In the genomic region with DNA sequence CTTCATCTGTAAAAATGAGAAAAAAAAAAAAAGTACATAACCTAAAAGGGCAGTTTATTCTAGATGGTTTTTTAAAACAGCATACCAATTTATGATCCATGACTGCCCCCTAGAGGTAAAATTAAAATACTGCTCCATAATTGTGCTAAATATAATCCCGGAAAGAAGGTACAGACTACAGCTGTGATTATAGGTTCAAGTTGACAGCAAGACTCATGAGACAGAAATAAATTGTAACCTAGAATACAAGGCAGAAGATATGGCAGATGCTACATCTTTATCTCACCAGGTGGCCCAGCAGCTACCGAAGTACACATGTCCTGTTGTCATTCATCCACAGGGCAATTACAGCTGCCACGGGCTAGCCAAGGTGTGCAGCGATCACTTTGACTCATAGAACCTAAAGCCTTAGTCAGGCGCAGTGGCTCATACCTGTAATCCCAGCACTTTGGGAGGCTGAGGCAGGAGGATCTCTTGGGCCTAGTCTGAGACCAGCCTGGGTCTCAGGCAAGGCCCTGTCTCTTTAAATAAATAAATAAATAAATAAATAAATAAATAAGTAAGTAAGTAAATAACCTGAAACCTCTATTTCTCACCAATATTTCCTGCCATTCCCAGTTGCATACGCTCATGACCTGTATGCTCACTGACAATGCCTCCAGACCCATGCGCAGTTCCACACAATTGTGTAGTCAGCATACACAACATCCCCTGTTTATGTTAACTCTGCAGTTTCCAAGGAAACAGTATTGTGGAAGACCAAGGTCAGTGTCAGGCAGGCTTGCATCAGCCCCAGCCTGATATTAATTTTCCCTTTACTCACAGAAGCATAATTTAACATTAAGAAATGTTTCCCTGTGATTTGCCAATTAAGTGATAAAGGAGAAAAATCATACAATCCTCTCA, we compare ENCODE assay signal across 9 cellular contexts. TPM values are rescaled to one million over a fixed set of nuclear protein-coding genes. Genes with fewer than 3 reads are reported as not detected.
DNase-seq lines count a peak whose midpoint lies in the region; ATAC-seq, FAIRE-seq and TF ChIP-seq lines count a peak whose summit lies in the region.
"Had no signal": no experiment of that assay in that cellular context is flagged by ENCODE, and none has a peak within 500 bp of the region (broad histone marks: within the 10 kb centered on the region; RNA-seq: fewer than 3 reads in every experiment).

No MANE protein-coding gene starts in this region.

- H3K27ac Mint-ChIP-seq in activated T-helper 17 cell treated with anti-CD3 and anti-CD28 coated beads, Interleukin-2, amount 50 U/mL, for 72 hours, result no peak overlapping the region

- peak; percentile 96 for FAIRE-seq in small intestine (lab: Jason Lieb, UNC)

- H3K4me1 ChIP-seq in heart right ventricle (peaks cover 0 to 4% (median 0%) of the 10 kb centered on the region in 9 donors), small intestine (ENCODE audit: control insufficient read depth in 2 of 2, insufficient read depth in 1 of 2, low read depth in 1 of 2, low read length in 1 of 2) (no peaks in the 10 kb centered on the region)

- H3K9me3 ChIP-seq in heart right ventricle (no peaks in the 10 kb centered on the region), small intestine (ENCODE audit: control insufficient read depth, low read depth) (no peaks in the 10 kb centered on the region)

- no peaks in the 10 kb centered on the region for H3K9me3 Mint-ChIP-seq in activated T-helper 17 cell treated with anti-CD3 and anti-CD28 coated beads, Interleukin-2, amount 50 U/mL, for 72 hours

- TF ChIP-seq CTCF in GM20000 (IDR thresholded peaks at IDR 0.05; ENCODE audit: extremely low read depth, missing control alignments), result peak; percentile 33
- peak; percentile 56 to 82 (median 73) for TF ChIP-seq CTCF in heart right ventricle (IDR thresholded peaks at IDR 0.05)

- H3K27ac ChIP-seq in heart right ventricle, result no peak overlapping the region
- H3K27ac ChIP-seq in small intestine (ENCODE audit: low read depth in 1 of 2, low read length in 1 of 2), result no peak overlapping the region

- DNase-seq in AG20443 (ENCODE audit: low spot score) (peak; percentile 40), GM20000 (ENCODE audit: low spot score) (peak; percentile 47), NCI-H2227 treated with DMSO at 0.1 percent for 48 hours (lab: John Stamatoyannopoulos, UW) (peak; percentile 96), heart right ventricle (no peak), small intestine (peak; percentile 80)

- no peaks in the 10 kb centered on the region for H3K36me3 Mint-ChIP-seq in activated T-helper 17 cell treated with anti-CD3 and anti-CD28 coated beads, Interleukin-2, amount 50 U/mL, for 72 hours (ENCODE audit: low read depth)

- H3K4me3 ChIP-seq in heart right ventricle (no peak overlapping the region), small intestine (ENCODE audit: low read depth in 1 of 2, low read length in 2 of 2) (no peak overlapping the region)

- no peaks in the 10 kb centered on the region for H3K36me3 ChIP-seq in heart right ventricle
- no peaks in the 10 kb centered on the region for H3K36me3 ChIP-seq in small intestine (ENCODE audit: control insufficient read depth in 2 of 2, insufficient read depth in 2 of 2, low read length in 2 of 2)

- peak; percentile 64 for ATAC-seq in activated T-helper 17 cell treated with anti-CD3 and anti-CD28 coated beads, Interleukin-2, amount 50 U/mL, for 72 hours (replicated peaks)
- peak in 5 of 8 donors; percentile 47 to 72 (median 59) for ATAC-seq in heart right ventricle
- ATAC-seq in GM21447 (IDR thresholded peaks at IDR 0.05; ENCODE audit: unreplicated experiment), result no peak
- no peak for ATAC-seq in GM19467 (IDR thresholded peaks at IDR 0.05; ENCODE audit: unreplicated experiment)

- intact Hi-C loops in heart right ventricle (cut with DNase I), result loop anchor here in 5 of 10 donors (2.0 to 5.0 kb wide), 6 partner anchors 48 to 118 kb away; a partner anchor contains a TSS

- 40 to 43% methylated on average over 7 of the region's 7 CpGs for WGBS in heart right ventricle, 2 donors
- 38 to 47% (median 38%) methylated on average over 7 of the region's 7 CpGs for WGBS in small intestine, 3 donors

- H3K4me3 Mint-ChIP-seq in activated T-helper 17 cell treated with anti-CD3 and anti-CD28 coated beads, Interleukin-2, amount 50 U/mL, for 72 hours, result no peak overlapping the region

- H3K27me3 ChIP-seq in heart right ventricle (peaks cover 0 to 51% (median 30%) of the 10 kb centered on the region in 7 donors), small intestine (ENCODE audit: control insufficient read depth in 2 of 2, insufficient read depth in 2 of 2, low read length in 2 of 2) (no peaks in the 10 kb centered on the region)

- peaks cover 5% of the 10 kb centered on the region for H3K4me1 Mint-ChIP-seq in activated T-helper 17 cell treated with anti-CD3 and anti-CD28 coated beads, Interleukin-2, amount 50 U/mL, for 72 hours

- H3K27me3 Mint-ChIP-seq in activated T-helper 17 cell treated with anti-CD3 and anti-CD28 coated beads, Interleukin-2, amount 50 U/mL, for 72 hours, result peaks cover 28% of the 10 kb centered on the region

RNA-seq across cellular contexts. Expression of a gene that starts 18.3 kb away (rescaled TPM):
- 10 to 100 TPM; 56.0 to 68.7 TPM for total RNA-seq in activated T-helper 17 cell treated with anti-CD3 and anti-CD28 coated beads, Interleukin-2, amount 50 U/mL, for 72 hours
- total RNA-seq in heart right ventricle, result 10 to 100 TPM; 28.0 to 32.7 (median 30.9) TPM
- polyA plus RNA-seq in heart right ventricle (10 to 100 TPM; 33.9 to 49.5 TPM), small intestine (10 to 100 TPM; 39.7 to 60.4 (median 50.9) TPM)

RNA-seq across cellular contexts. Expression of a gene that starts 29.1 kb away (rescaled TPM):
- 1 to 10 TPM in 1 of 2 donors, under 1 TPM in 1; 0.50 to 1.2 TPM for total RNA-seq in activated T-helper 17 cell treated with anti-CD3 and anti-CD28 coated beads, Interleukin-2, amount 50 U/mL, for 72 hours
- total RNA-seq in heart right ventricle, result 1 to 10 TPM in 1 of 10 donors, under 1 TPM in 9; 0.07 to 3.7 (median 0.19) TPM
- polyA plus RNA-seq in heart right ventricle, result under 1 TPM; 0.39 to 0.51 TPM
- under 1 TPM; 0.21 to 0.27 (median 0.22) TPM for polyA plus RNA-seq in small intestine

RNA-seq across cellular contexts. Expression of a gene that starts 48.4 kb away (rescaled TPM):
- total RNA-seq in activated T-helper 17 cell treated with anti-CD3 and anti-CD28 coated beads, Interleukin-2, amount 50 U/mL, for 72 hours, result not detected
- total RNA-seq in heart right ventricle, result 10 to 100 TPM; 12.1 to 59.2 (median 29.5) TPM
- polyA plus RNA-seq in heart right ventricle (under 1 TPM; 0.68 to 0.80 TPM), small intestine (under 1 TPM in 1 of 3 donors, not detected in 2; 0.16 TPM)
- polyA plus RNA-seq: thymus had no signal

RNA-seq across cellular contexts. Expression of a gene that starts 50.8 kb away (rescaled TPM):
- total RNA-seq in activated T-helper 17 cell treated with anti-CD3 and anti-CD28 coated beads, Interleukin-2, amount 50 U/mL, for 72 hours, result 1 to 10 TPM in 1 of 2 donors, under 1 TPM in 1; 0.69 to 1.1 TPM
- total RNA-seq in heart right ventricle, result 1 to 10 TPM in 9 of 10 donors, under 1 TPM in 1; 0.85 to 5.4 (median 2.2) TPM
- polyA plus RNA-seq in heart right ventricle (1 to 10 TPM; 1.5 to 3.3 TPM), small intestine (1 to 10 TPM; 1.0 to 3.5 (median 3.4) TPM)

Comparison
In these comparisons a context has a peak if more than half of its experiments do, and no peak if none do; other contexts are left out.
1. DNase-seq: peak in AG20443 (single experiment), GM20000 (single experiment), NCI-H2227 treated with DMSO at 0.1 percent for 48 hours (single experiment) and small intestine (single experiment); none in heart right ventricle (0 of 2).
2. ATAC-seq: peak in activated T-helper 17 cell treated with anti-CD3 and anti-CD28 coated beads, Interleukin-2, amount 50 U/mL, for 72 hours (single experiment) and heart right ventricle (5 of 8); none in GM21447 (single experiment) and GM19467 (single experiment).
3. RNA of a gene that starts 48.4 kb away (total RNA-seq): 12.1 to 59.2 TPM in heart right ventricle; not detected in activated T-helper 17 cell treated with anti-CD3 and anti-CD28 coated beads, Interleukin-2, amount 50 U/mL, for 72 hours; every median in the first group is over 10 times any median in the second.